Comparison of ENCODE assay signal across 18 cellular contexts in the genomic region with DNA sequence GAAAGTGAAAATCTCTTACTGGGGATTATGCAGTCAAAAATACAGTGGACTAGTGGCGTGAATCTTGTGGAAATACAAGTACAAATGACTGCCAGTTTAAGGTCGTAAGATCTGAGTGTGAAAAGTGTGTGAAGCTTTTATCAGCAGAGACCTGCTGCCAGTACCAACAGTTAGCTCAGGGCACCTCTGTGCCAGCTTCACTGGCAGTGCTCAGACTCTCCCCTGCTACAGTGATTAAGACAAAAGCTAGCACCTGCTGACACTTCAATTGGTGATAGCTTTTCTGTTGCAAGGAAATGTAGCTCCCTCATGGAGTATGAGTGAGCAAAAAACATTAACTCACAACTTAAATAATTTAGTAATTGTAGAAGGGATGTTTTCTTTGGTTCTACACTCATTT.
DNase-seq lines count a peak whose midpoint lies in the region; FAIRE-seq and TF ChIP-seq lines count a peak whose summit lies in the region.
"Had no signal": no experiment of that assay in that cellular context is flagged by ENCODE, and none has a peak within 500 bp of the region (broad histone marks: within the 10 kb centered on the region; RNA-seq: fewer than 3 reads in every experiment).

No MANE protein-coding gene starts in this region.

- H4K91ac ChIP-seq in trophoblast cell (ENCODE audit: low read depth, low read length): no peak overlapping the region

- H2AK5ac ChIP-seq in trophoblast cell (ENCODE audit: low read length): no peak overlapping the region

- no peak overlapping the region for H4K8ac ChIP-seq in trophoblast cell (ENCODE audit: low read depth, low read length)

- no peak overlapping the region for H3K4me2 ChIP-seq in trophoblast cell (ENCODE audit: low read length)
- H3K4me2 ChIP-seq: BLaER1 had no signal

- POLR2A ChIA-PET in RWPE1 (lab: Yijun Ruan, JAX; ENCODE audit: low non-redundant PET): no interaction called here

- H2BK5ac ChIP-seq in trophoblast cell (ENCODE audit: low read depth, low read length, poor library complexity): no peak overlapping the region

- H3K79me2 ChIP-seq in trophoblast cell (ENCODE audit: control insufficient read depth, insufficient read depth, low read length, poor library complexity): no peaks in the 10 kb centered on the region

- DNase-seq in NCI-H2029 treated with DMSO at 0.1 percent for 48 hours (lab: John Stamatoyannopoulos, UW): peak; percentile 12
- DNase-seq in NCI-H2029 (lab: John Stamatoyannopoulos, UW): no peak
- DNase-seq in NCI-H1105 (lab: John Stamatoyannopoulos, UW): peak; percentile 63
- DNase-seq in cardiac muscle cell (ENCODE audit: low read depth in 1 of 2, low spot score in 1 of 2): no peak
- no peak for DNase-seq in trophoblast cell
- no peak for DNase-seq in urothelium cell line (ENCODE audit: low spot score)
- DNase-seq in NCI-H345 treated with DMSO at 0.1 percent for 48 hours (lab: John Stamatoyannopoulos, UW; ENCODE audit: unreplicated experiment): no peak
- no peak for DNase-seq in RWPE1 (ENCODE audit: low spot score)
- DNase-seq: CD8-positive, alpha-beta T cell; KG1; NCI-H1930; NCI-H446; NCI-H69; RPMI8226 had no signal

- H3K79me1 ChIP-seq in trophoblast cell (ENCODE audit: low read length): no peaks in the 10 kb centered on the region

- no peak overlapping the region for H2BK120ac ChIP-seq in trophoblast cell (ENCODE audit: insufficient read depth, low read length, poor library complexity)

- peak overlapping the region; percentile 15 for H3K27ac ChIP-seq in cardiac muscle cell
- no peak overlapping the region for H3K27ac ChIP-seq in trophoblast cell (ENCODE audit: low read depth, low read length)
- H3K27ac ChIP-seq in RWPE1: no peak overlapping the region
- H3K27ac ChIP-seq: BLaER1, SJSA1 had no signal

- H3K4me3 ChIP-seq in cardiac muscle cell (no peak overlapping the region), trophoblast cell (ENCODE audit: low read depth, low read length) (no peak overlapping the region)
- H3K4me3 ChIP-seq: BLaER1, SJSA1 had no signal

- no peak for FAIRE-seq in urothelium cell line (lab: Jason Lieb, UNC)
- FAIRE-seq: A204.1, D721Med had no signal

- CTCF ChIA-PET in RWPE1 (lab: Yijun Ruan, JAX): no interaction called here

- H3K9ac ChIP-seq in trophoblast cell (ENCODE audit: low read length): peak overlapping the region; percentile 45
- H3K9ac ChIP-seq: BLaER1 had no signal

- no peak overlapping the region for H3K14ac ChIP-seq in trophoblast cell (ENCODE audit: low read length)

- H3K23ac ChIP-seq in trophoblast cell (ENCODE audit: low read length): no peak overlapping the region

- TF ChIP-seq CTCF in cardiac muscle cell (IDR thresholded peaks at IDR 0.05; ENCODE audit: low read depth, low read length) (no peak), RWPE1 (conservative IDR thresholded peaks at IDR 0.05; ENCODE audit: low read depth) (no peak)

- H3K4me1 ChIP-seq in cardiac muscle cell (ENCODE audit: low read depth): no peaks in the 10 kb centered on the region
- no peaks in the 10 kb centered on the region for H3K4me1 ChIP-seq in trophoblast cell (ENCODE audit: control insufficient read depth in 1 of 2, insufficient read depth in 2 of 2, low read length in 2 of 2)
- H3K4me1 ChIP-seq: BLaER1, SJSA1 had no signal

- no peak overlapping the region for H3K18ac ChIP-seq in trophoblast cell (ENCODE audit: low read length)

- no peak overlapping the region for H3K4ac ChIP-seq in trophoblast cell (ENCODE audit: low read depth, low read length)

- no peak overlapping the region for H2AFZ ChIP-seq in trophoblast cell (ENCODE audit: insufficient read depth, low read length, poor library complexity)

- H2BK12ac ChIP-seq in trophoblast cell (ENCODE audit: low read length): no peak overlapping the region

- peaks cover 38% of the 10 kb centered on the region for H3K36me3 ChIP-seq in cardiac muscle cell
- H3K36me3 ChIP-seq in trophoblast cell (ENCODE audit: control insufficient read depth in 1 of 2, insufficient read depth in 2 of 2, low read length in 2 of 2): peaks cover 5 to 22% of the 10 kb centered on the region in 2 experiments

- no peak overlapping the region for H4K12ac ChIP-seq in trophoblast cell (ENCODE audit: low read depth, low read length)

- no CpG with 5 or more reads among the region's 2 CpGs for WGBS in trophoblast cell (ENCODE audit: extremely low coverage, insufficient coverage, insufficient read length)

- H3K9me3 ChIP-seq in cardiac muscle cell (ENCODE audit: low read depth): no peaks in the 10 kb centered on the region
- H3K9me3 ChIP-seq in trophoblast cell (ENCODE audit: insufficient read depth, low read depth, low read length): no peaks in the 10 kb centered on the region
- H3K9me3 ChIP-seq: SJSA1 had no signal

- H3K27me3 ChIP-seq in cardiac muscle cell (no peaks in the 10 kb centered on the region), trophoblast cell (ENCODE audit: insufficient read depth, low read length) (no peaks in the 10 kb centered on the region)
- H3K27me3 ChIP-seq: BLaER1, SJSA1 had no signal

Comparison
In these comparisons a context has a peak if more than half of its experiments do, and no peak if none do; other contexts are left out.
1. DNase-seq: peak in NCI-H2029 treated with DMSO at 0.1 percent for 48 hours (single experiment) and NCI-H1105 (single experiment); none in NCI-H2029 (single experiment), cardiac muscle cell (0 of 2), trophoblast cell (0 of 2), urothelium cell line (single experiment), NCI-H345 treated with DMSO at 0.1 percent for 48 hours (single experiment) and RWPE1 (single experiment).